8 cellular contexts compared by ENCODE assay signal in the genomic region with DNA sequence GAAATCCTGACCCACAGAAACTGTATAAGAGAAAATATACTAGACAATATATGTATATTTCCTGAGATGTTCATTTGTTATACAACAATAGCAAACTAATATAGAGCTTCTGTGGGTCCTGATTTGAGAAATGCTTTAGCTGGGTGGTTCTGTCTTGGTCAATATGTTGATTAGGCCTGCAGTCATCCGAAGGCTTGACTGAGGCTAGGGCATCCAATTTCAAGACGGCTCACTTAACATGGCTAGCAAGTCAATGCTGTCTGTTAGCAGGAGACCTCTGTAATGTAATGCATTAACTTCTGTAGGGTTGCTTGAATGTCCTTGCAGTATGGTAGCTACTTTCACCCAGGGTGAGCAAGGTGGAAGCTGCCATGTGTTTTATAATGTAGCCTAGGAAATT. TPM values are rescaled to one million over a fixed set of nuclear protein-coding genes. Genes with fewer than 3 reads are reported as not detected.
DNase-seq lines count a peak whose midpoint lies in the region; ATAC-seq, FAIRE-seq and TF ChIP-seq lines count a peak whose summit lies in the region.
"Not testable (repeated sequence)": the region's sequence is repeated elsewhere in the genome, so short reads cannot be mapped to it uniquely, and the experiment has no call there.
"Had no signal": no experiment of that assay in that cellular context is flagged by ENCODE, and none has a peak within 500 bp of the region (broad histone marks: within the 10 kb centered on the region; RNA-seq: fewer than 3 reads in every experiment).

No MANE protein-coding gene starts in this region.

- H3K36me3 ChIP-seq in GM23338 (ENCODE audit: insufficient read depth); SJCRH30; K562 (ENCODE audit: control insufficient read depth, insufficient read depth, low read length); upper lobe of left lung; aorta (ENCODE audit: control insufficient read depth in 1 of 2, insufficient read depth in 2 of 2, low read length in 1 of 2): not testable (repeated sequence)

- not testable (repeated sequence) for H3K79me2 ChIP-seq in GM23338 (replicated peaks; ENCODE audit: insufficient read depth); K562 (ENCODE audit: control insufficient read depth, insufficient read depth, low read length)

- WGBS in K562 (ENCODE audit: insufficient coverage, low coverage, missing lambda C conversion rate), result 2% methylated on average over 2 of the region's 2 CpGs
- WGBS in upper lobe of left lung, 2 donors, result 51 to 54% methylated on average over 2 of the region's 2 CpGs
- WGBS in aorta, 2 donors, result 52 to 55% methylated on average over 2 of the region's 2 CpGs

- not testable (repeated sequence) for TF ChIP-seq CTCF in GM23338 (conservative IDR thresholded peaks at IDR 0.05; ENCODE audit: low read depth in 2 of 2); K562 (IDR thresholded peaks at IDR 0.05 in 2 of 3, conservative IDR thresholded peaks at IDR 0.05 in 1 of 3; ENCODE audit: insufficient read depth in 2 of 3, low read depth in 1 of 3, low read length in 3 of 3); upper lobe of left lung (IDR thresholded peaks at IDR 0.05)

- H3K4me2 ChIP-seq in GM23338; K562 (ENCODE audit: insufficient read depth, low read length): not testable (repeated sequence)

- H3K36me3 Mint-ChIP-seq in GM23338 (ENCODE audit: low read depth), result not testable (repeated sequence)

- H3K27ac ChIP-seq in GM23338 (ENCODE audit: low read depth); K562 (ENCODE audit: extremely low read depth, low read depth, low read length); upper lobe of left lung; aorta (ENCODE audit: low read depth in 1 of 2, low read length in 2 of 2): not testable (repeated sequence)
- peak overlapping the region; percentile 83 for H3K27ac ChIP-seq in SJCRH30

- not testable (repeated sequence) for H3K9me3 ChIP-seq in SJCRH30 (replicated peaks); K562 (replicated peaks; ENCODE audit: control insufficient read depth, insufficient read depth, low read depth, low read length); upper lobe of left lung; aorta (ENCODE audit: control insufficient read depth, low read length)

- H3K4me3 ChIP-seq in GM23338; SJCRH30; K562; upper lobe of left lung; aorta (ENCODE audit: low read length in 2 of 2): not testable (repeated sequence)

- TF ChIP-seq RAD21 in K562 (CRISPR knock-in tag; conservative IDR thresholded peaks at IDR 0.05 in 1 of 2, IDR thresholded peaks at IDR 0.05 in 1 of 2), result not testable (repeated sequence)

- H3K27me3 ChIP-seq in GM23338 (ENCODE audit: insufficient read depth); SJCRH30; K562 (ENCODE audit: control insufficient read depth in 2 of 2, insufficient read depth in 2 of 2, low read length in 2 of 2); upper lobe of left lung; aorta (ENCODE audit: control insufficient read depth in 1 of 2, insufficient read depth in 2 of 2, low read length in 1 of 2): not testable (repeated sequence)

- not testable (repeated sequence) for DNase-seq in GM23338 (ENCODE audit: low spot score); SJCRH30; K562 (ENCODE audit: extremely low read depth in 1 of 4, low spot score in 3 of 4); upper lobe of left lung; aorta

- not testable (repeated sequence) for TF ChIP-seq EP300 in K562 (IDR thresholded peaks at IDR 0.05; ENCODE audit: low read length); upper lobe of left lung (IDR thresholded peaks at IDR 0.05)

- H3K4me3 Mint-ChIP-seq in GM23338, result not testable (repeated sequence)

- not testable (repeated sequence) for H4K20me1 ChIP-seq in GM23338 (replicated peaks; ENCODE audit: insufficient read depth); K562 (replicated peaks; ENCODE audit: control insufficient read depth, insufficient read depth, low read length)

- not testable (repeated sequence) for H3K27me3 Mint-ChIP-seq in GM23338 (ENCODE audit: insufficient read depth, low read depth, poor library complexity)

- peaks cover 20% of the 10 kb centered on the region for H3K9me3 Mint-ChIP-seq in GM23338

- POLR2A ChIA-PET in K562 (lab: Yijun Ruan, JAX), result not testable (repeated sequence)

- intact Hi-C loops in K562 (cut with micrococcal nuclease); aorta (cut with DNase I): not testable (repeated sequence)

- H3K9me1 ChIP-seq in K562 (ENCODE audit: control insufficient read depth, insufficient read depth, low read length), result not testable (repeated sequence)

- not testable (repeated sequence) for H3F3A ChIP-seq in GM23338 (replicated peaks; ENCODE audit: low read depth)

- in situ Hi-C loops in K562 (cut with MboI), result not testable (repeated sequence)

- H3K4me1 Mint-ChIP-seq in GM23338, result not testable (repeated sequence)

- not testable (repeated sequence) for H3K9me2 ChIP-seq in GM23338 (ENCODE audit: insufficient read depth)

- CTCF ChIA-PET in K562 (lab: Yijun Ruan, JAX; ENCODE audit: low intra/inter-chr PET ratio), result not testable (repeated sequence)

- ATAC-seq in GM23338 (peak; percentile 37; the same call in 1 of the 3 replicates), K562 (peak; percentile 42; the same call in 1 of the 3 replicates), esophagus mucosa (peak; percentile 32), upper lobe of left lung (ENCODE audit: low FRiP score in 2 of 2) (peak; percentile 34 to 70), aorta (ENCODE audit: low FRiP score) (peak; percentile 62)

- TF ChIP-seq POLR2A in K562 (conservative IDR thresholded peaks at IDR 0.05); upper lobe of left lung (IDR thresholded peaks at IDR 0.05): not testable (repeated sequence)

- H3K9ac ChIP-seq in K562 (ENCODE audit: insufficient read depth in 1 of 2, low read depth in 2 of 2, low read length in 2 of 2), result not testable (repeated sequence)

- not testable (repeated sequence) for H3K4me1 ChIP-seq in GM23338 (ENCODE audit: insufficient read depth); K562 (replicated peaks in 1 of 2; ENCODE audit: control insufficient read depth in 2 of 2, insufficient read depth in 2 of 2, low read length in 2 of 2); upper lobe of left lung; aorta (ENCODE audit: control insufficient read depth in 1 of 2, insufficient read depth in 2 of 2, low read length in 2 of 2)
- H3K4me1 ChIP-seq in SJCRH30, result peaks cover 24% of the 10 kb centered on the region

- H2AFZ ChIP-seq in GM23338; K562 (ENCODE audit: low read depth, low read length): not testable (repeated sequence)

- not testable (repeated sequence) for BruUV-seq in K562 (replicated peaks; lab: Mats Ljungman, UMichigan)

- not testable (repeated sequence) for FAIRE-seq in K562 (lab: Jason Lieb, UNC)

- H3K27ac Mint-ChIP-seq in GM23338, result not testable (repeated sequence)

RNA-seq across cellular contexts. Expression of a gene that starts 12.4 kb away (rescaled TPM):
- total RNA-seq in GM23338 (2014; rRNA removed; shearing (Covaris generic)), result 0.69 TPM in 1 of 2 replicates, not detected in the other
- 0.37 and 0.56 TPM in 2 replicates for polyA plus RNA-seq in GM23338 (2016; fragmentation: Nextera tagmentation; extraction: Ambion mirVana)
- total RNA-seq in SJCRH30 (2014; rRNA removed; shearing (Covaris generic)), result 0.42 and 0.71 TPM in 2 replicates
- 1.7 TPM in 2 replicates for total RNA-seq in K562 (2011; cell fraction: chromatin; rRNA removed; ENCODE audit: low replicate concordance)
- total RNA-seq in K562 (2011; cell fraction: nucleolus; rRNA removed), result 0.50 and 0.79 TPM in 2 replicates
- total RNA-seq in K562 (2011; cell fraction: nucleoplasm; rRNA removed), result 0.61 and 0.66 TPM in 2 replicates
- total RNA-seq in K562 (2014; rRNA removed), result 0.18 and 0.29 TPM in 2 replicates
- 0.38 and 0.55 TPM in 2 replicates for total RNA-seq in K562 (2014; rRNA removed; fragmentation: Illumina TruSeq; extraction: Trizol)
- total RNA-seq in K562 (2015; rRNA removed; fragmentation: Illumina TruSeq; extraction: Trizol), result 0.41 and 0.87 TPM in 2 replicates
- total RNA-seq in K562 (2021), result 0.22 and 0.51 TPM in 2 replicates
- polyA plus RNA-seq in K562 (2011; rRNA removed), result 0.74 and 0.93 TPM in 2 replicates
- 0.12 and 0.53 TPM in 2 replicates for polyA plus RNA-seq in K562 (2011; cell fraction: cytosol; rRNA removed)
- 2.6 and 3.5 TPM in 2 replicates for polyA plus RNA-seq in K562 (2011; cell fraction: nucleus; rRNA removed)
- polyA plus RNA-seq in K562 (2012), result 0.36 and 0.56 TPM in 2 replicates
- polyA plus RNA-seq in K562 (2014; fragmentation: Illumina TruSeq; extraction: Trizol), result 0.35 and 0.48 TPM in 2 replicates
- polyA plus RNA-seq in K562 (2014; fragmentation: Nextera tagmentation; extraction: Ambion mirVana), result under 1 TPM in 1 of 2 experiments, not detected in 1; 0.11 TPM
- polyA plus RNA-seq in K562 (2014; rRNA removed), result 0.86 and 2.3 TPM in 2 replicates
- polyA minus RNA-seq in K562 (2011; rRNA and poly(A)+ RNA removed), result 0.21 and 1.5 TPM in 2 replicates
- polyA minus RNA-seq in K562 (2011; cell fraction: cytosol; rRNA and poly(A)+ RNA removed), result not detected in 2 replicates
- polyA minus RNA-seq in K562 (2011; cell fraction: nucleus; rRNA and poly(A)+ RNA removed), result 0.67 and 1.9 TPM in 2 replicates
- 3.2 TPM for total RNA-seq in esophagus mucosa
- total RNA-seq in upper lobe of left lung, result 10 to 100 TPM in 3 of 6 donors, 1 to 10 TPM in 3; 2.1 to 42.9 (median 16.6) TPM
- 1 to 10 TPM; 1.3 to 1.8 TPM for total RNA-seq in aorta
- polyA plus RNA-seq in aorta, result 1 to 10 TPM; 1.9 to 6.1 TPM
- total RNA-seq: B cell; CD8-positive, alpha-beta T cell had no signal

RNA-seq across cellular contexts. Expression of a gene that starts 27.7 kb away (rescaled TPM):
- 21.3 and 21.6 TPM in 2 replicates for total RNA-seq in GM23338 (2014; rRNA removed; shearing (Covaris generic))
- polyA plus RNA-seq in GM23338 (2016; fragmentation: Nextera tagmentation; extraction: Ambion mirVana), result 7.2 and 9.5 TPM in 2 replicates
- 33.8 and 35.7 TPM in 2 replicates for total RNA-seq in SJCRH30 (2014; rRNA removed; shearing (Covaris generic))
- 9.7 and 17.2 TPM in 2 replicates for total RNA-seq in K562 (2011; cell fraction: chromatin; rRNA removed; ENCODE audit: low replicate concordance)
- 4.7 and 5.7 TPM in 2 replicates for total RNA-seq in K562 (2011; cell fraction: nucleolus; rRNA removed)
- 7.6 and 8.1 TPM in 2 replicates for total RNA-seq in K562 (2011; cell fraction: nucleoplasm; rRNA removed)
- 14.8 and 15.8 TPM in 2 replicates for total RNA-seq in K562 (2014; rRNA removed)
- 20.5 and 22.6 TPM in 2 replicates for total RNA-seq in K562 (2014; rRNA removed; fragmentation: Illumina TruSeq; extraction: Trizol)
- total RNA-seq in K562 (2015; rRNA removed; fragmentation: Illumina TruSeq; extraction: Trizol), result 16.5 and 17.5 TPM in 2 replicates
- total RNA-seq in K562 (2021), result 20.2 and 21.7 TPM in 2 replicates
- 12.6 and 23.5 TPM in 2 replicates for polyA plus RNA-seq in K562 (2011; rRNA removed)
- 7.5 and 8.3 TPM in 2 replicates for polyA plus RNA-seq in K562 (2011; cell fraction: cytosol; rRNA removed)
- 8.3 TPM in 2 replicates for polyA plus RNA-seq in K562 (2011; cell fraction: nucleus; rRNA removed)
- 13.4 and 14.5 TPM in 2 replicates for polyA plus RNA-seq in K562 (2012)
- 15.6 and 16.0 TPM in 2 replicates for polyA plus RNA-seq in K562 (2014; fragmentation: Illumina TruSeq; extraction: Trizol)
- polyA plus RNA-seq in K562 (2014; fragmentation: Nextera tagmentation; extraction: Ambion mirVana), result 1 to 10 TPM; 5.8 to 6.2 TPM
- polyA plus RNA-seq in K562 (2014; rRNA removed), result 12.9 and 18.0 TPM in 2 replicates
- 29.7 and 45.4 TPM in 2 replicates for polyA minus RNA-seq in K562 (2011; rRNA and poly(A)+ RNA removed)
- 11.9 and 12.0 TPM in 2 replicates for polyA minus RNA-seq in K562 (2011; cell fraction: cytosol; rRNA and poly(A)+ RNA removed)
- polyA minus RNA-seq in K562 (2011; cell fraction: nucleus; rRNA and poly(A)+ RNA removed), result 6.8 and 7.8 TPM in 2 replicates
- total RNA-seq in esophagus mucosa, result 33.6 TPM
- 10 to 100 TPM in 5 of 6 donors, 1 to 10 TPM in 1; 9.4 to 37.2 (median 28.0) TPM for total RNA-seq in upper lobe of left lung
- total RNA-seq in aorta, result 10 to 100 TPM; 21.2 to 22.6 TPM
- polyA plus RNA-seq in aorta, result 10 to 100 TPM in 1 of 2 donors, 1 to 10 TPM in 1; 9.5 to 10.7 TPM
